Comparison of ENCODE assay signal across 8 cellular contexts in genomic region chr6:30769088-30769852, GRCh38. TPM values are rescaled to one million over a fixed set of nuclear protein-coding genes. Genes with fewer than 3 reads are reported as not detected.
DNase-seq lines count a peak whose midpoint lies in the region; ATAC-seq and FAIRE-seq lines count a peak whose summit lies in the region.

No MANE protein-coding gene starts in this region.

- H3K36me3 ChIP-seq in small intestine (ENCODE audit: control insufficient read depth in 2 of 2, insufficient read depth in 2 of 2, low read length in 2 of 2), result no peaks in the 10 kb centered on the region

- no peak for FAIRE-seq in small intestine (lab: Jason Lieb, UNC)

- no peak overlapping the region for H3K4me3 ChIP-seq in right cardiac atrium (ENCODE audit: low read length)
- no peak overlapping the region for H3K4me3 ChIP-seq in small intestine (ENCODE audit: low read depth in 1 of 2, low read length in 2 of 2)

- peaks cover 10% of the 10 kb centered on the region for H3K9me3 Mint-ChIP-seq in activated naive CD8-positive, alpha-beta T cell treated with anti-CD3 and anti-CD28 coated beads, Interleukin-2, amount 50 U/mL, for 24 hours

- DNase-seq in H4 (ENCODE audit: low spot score), result peak; percentile 96
- DNase-seq in SW480 (ENCODE audit: low spot score), result peak; percentile 98
- peak; percentile 85 for DNase-seq in activated naive CD8-positive, alpha-beta T cell treated with anti-CD3 and anti-CD28 coated beads, Interleukin-2, amount 50 U/mL, for 24 hours
- peak in 2 of 3 donors; percentile 65 to 70 for DNase-seq in right cardiac atrium
- DNase-seq in small intestine, result peak; percentile 56

- peaks cover 87% of the 10 kb centered on the region for H3K4me1 Mint-ChIP-seq in activated naive CD8-positive, alpha-beta T cell treated with anti-CD3 and anti-CD28 coated beads, Interleukin-2, amount 50 U/mL, for 24 hours

- peak; percentile 66 for ATAC-seq in activated naive CD8-positive, alpha-beta T cell treated with anti-CD3 and anti-CD28 coated beads, Interleukin-2, amount 50 U/mL, for 24 hours
- peak; percentile 74 to 92 for ATAC-seq in right cardiac atrium
- no peak for ATAC-seq in HG03097 (IDR thresholded peaks at IDR 0.05; ENCODE audit: low FRiP score, unreplicated experiment)
- no peak for ATAC-seq in HG03045 (IDR thresholded peaks at IDR 0.05; ENCODE audit: unreplicated experiment)
- no peak for ATAC-seq in GM21825 (IDR thresholded peaks at IDR 0.05; ENCODE audit: unreplicated experiment)

- no peaks in the 10 kb centered on the region for H3K27me3 ChIP-seq in right cardiac atrium (ENCODE audit: control insufficient read depth, insufficient read depth)
- no peaks in the 10 kb centered on the region for H3K27me3 ChIP-seq in small intestine (ENCODE audit: control insufficient read depth in 2 of 2, insufficient read depth in 2 of 2, low read length in 2 of 2)

- peak overlapping the region; percentile 100 for H3K27ac Mint-ChIP-seq in activated naive CD8-positive, alpha-beta T cell treated with anti-CD3 and anti-CD28 coated beads, Interleukin-2, amount 50 U/mL, for 24 hours

- WGBS in right cardiac atrium, result 21% methylated on average over 16 of the region's 16 CpGs
- WGBS in small intestine, 3 donors, result 11 to 32% (median 13%) methylated on average over 15 to 16 of the region's 16 CpGs

- H3K27ac ChIP-seq in right cardiac atrium (ENCODE audit: low read length), result peak overlapping the region; percentile 47
- H3K27ac ChIP-seq in small intestine (ENCODE audit: low read depth in 1 of 2, low read length in 1 of 2), result peak overlapping the region in 1 of 2 donors; percentile 85

- no peaks in the 10 kb centered on the region for H3K27me3 Mint-ChIP-seq in activated naive CD8-positive, alpha-beta T cell treated with anti-CD3 and anti-CD28 coated beads, Interleukin-2, amount 50 U/mL, for 24 hours

- intact Hi-C loops in right cardiac atrium (cut with DNase I), result no loop called here

- no peaks in the 10 kb centered on the region for H3K9me3 ChIP-seq in right cardiac atrium (ENCODE audit: control insufficient read depth, low read length)
- H3K9me3 ChIP-seq in small intestine (ENCODE audit: control insufficient read depth, low read depth), result no peaks in the 10 kb centered on the region

- peak overlapping the region; percentile 73 for H3K4me3 Mint-ChIP-seq in activated naive CD8-positive, alpha-beta T cell treated with anti-CD3 and anti-CD28 coated beads, Interleukin-2, amount 50 U/mL, for 24 hours

- peaks cover 12% of the 10 kb centered on the region for H3K4me1 ChIP-seq in right cardiac atrium (ENCODE audit: control insufficient read depth, insufficient read depth, low read length)
- H3K4me1 ChIP-seq in small intestine (ENCODE audit: control insufficient read depth in 2 of 2, insufficient read depth in 1 of 2, low read depth in 1 of 2, low read length in 1 of 2), result peaks cover 0 to 14% of the 10 kb centered on the region in 2 donors

- peaks cover 8% of the 10 kb centered on the region for H3K36me3 Mint-ChIP-seq in activated naive CD8-positive, alpha-beta T cell treated with anti-CD3 and anti-CD28 coated beads, Interleukin-2, amount 50 U/mL, for 24 hours (ENCODE audit: low read depth)

RNA-seq across cellular contexts. Expression of gene IER3, which starts 24.9 kb away (rescaled TPM):
- 53.1 and 58.9 TPM in 2 replicates for total RNA-seq in H4 (2014; rRNA removed; shearing (Covaris generic))
- 10 to 100 TPM; 22.4 to 60.2 (median 34.1) TPM for total RNA-seq in right cardiac atrium
- polyA plus RNA-seq in right cardiac atrium (63.6 TPM), small intestine (10 to 100 TPM; 13.6 to 69.5 (median 15.7) TPM)

RNA-seq across cellular contexts. Expression of gene FLOT1, which starts 26.8 kb away (rescaled TPM):
- total RNA-seq in H4 (2014; rRNA removed; shearing (Covaris generic)), result 206 and 213 TPM in 2 replicates
- total RNA-seq in right cardiac atrium, result 100 to 1,000 TPM; 180 to 208 (median 199) TPM
- polyA plus RNA-seq in right cardiac atrium (264 TPM), small intestine (100 to 1,000 TPM; 134 to 166 (median 153) TPM)

RNA-seq across cellular contexts. Expression of gene TUBB, which starts 49.1 kb away (rescaled TPM):
- 1,333 and 1,508 TPM in 2 replicates for total RNA-seq in H4 (2014; rRNA removed; shearing (Covaris generic))
- total RNA-seq in right cardiac atrium, result 100 to 1,000 TPM; 130 to 250 (median 200) TPM
- 170 TPM for polyA plus RNA-seq in right cardiac atrium
- 100 to 1,000 TPM in 1 of 3 donors, 10 to 100 TPM in 2; 47.0 to 306 (median 70.5) TPM for polyA plus RNA-seq in small intestine

RNA-seq across cellular contexts. Expression of gene MDC1, which starts 52.2 kb away (rescaled TPM):
- 7.8 and 8.7 TPM in 2 replicates for total RNA-seq in H4 (2014; rRNA removed; shearing (Covaris generic))
- 10 to 100 TPM; 20.7 to 26.6 (median 24.2) TPM for total RNA-seq in right cardiac atrium
- polyA plus RNA-seq in right cardiac atrium (11.1 TPM), small intestine (10 to 100 TPM in 1 of 3 donors, 1 to 10 TPM in 2; 1.8 to 12.1 (median 3.2) TPM)

Comparison
In these comparisons a context has a peak if more than half of its experiments do, and no peak if none do; other contexts are left out.
1. ATAC-seq: peak in activated naive CD8-positive, alpha-beta T cell treated with anti-CD3 and anti-CD28 coated beads, Interleukin-2, amount 50 U/mL, for 24 hours (single experiment) and right cardiac atrium (2 of 2); none in HG03097 (single experiment), HG03045 (single experiment) and GM21825 (single experiment).
2. Peak in every context shown above with its lines, with median percentiles within 50 percentile points of each other: DNase-seq.